ENCODE assay signal across 27 cellular contexts in genomic region chr1:196410768-196411167, GRCh38.
"Had no signal": no experiment of that assay in that cellular context is flagged by ENCODE, and none has a peak within 500 bp of the region (broad histone marks: within the 10 kb centered on the region; RNA-seq: fewer than 3 reads in every experiment).

No MANE protein-coding gene starts in this region.

- H3K36me3 ChIP-seq: stomach, suprapubic skin, thoracic aorta, thyroid gland, tibial artery, tibial nerve, transverse colon, upper lobe of left lung, upper lobe of right lung, uterus, vagina had no signal

- H3K4me1 ChIP-seq: suprapubic skin, upper lobe of right lung, uterus, vagina had no signal

- FAIRE-seq: urothelium cell line had no signal

- H3K4me3 ChIP-seq: stomach, suprapubic skin, testis, thoracic aorta, thyroid gland, tibial artery, tibial nerve, transverse colon, upper lobe of left lung, upper lobe of right lung, uterus, vagina had no signal

- ATAC-seq: stimulated activated effector memory CD8-positive, alpha-beta T cell treated with anti-CD3 and anti-CD28 coated beads, Interleukin-12 subunit alpha, Interleukin-12 subunit beta, amount 100 ng/mL, for 72 hours; stimulated activated memory B cell treated with anti-CD40 and anti-IgM and Interleukin-4, amounts not matched to agents 10 μg/mL and 1 μg/mL and 100 μg/mL, for 72 hours; stimulated activated naive B cell treated with anti-CD40 and anti-IgM and Interleukin-4, amounts not matched to agents 10 μg/mL and 1 μg/mL and 100 μg/mL, for 72 hours; stimulated activated naive CD8-positive, alpha-beta T cell treated with anti-CD3 and anti-CD28 coated beads, Interleukin-15, amount 100 ng/mL, for 72 hours; stimulated activated naive CD8-positive, alpha-beta T cell treated with anti-CD3 and anti-CD28 coated beads, Interleukin-15, Interleukin-2, amounts not matched to agents 100 U/mL and 50 U/mL, for 24 hours; upper lobe of right lung had no signal

- H3K9me3 ChIP-seq: stomach, suprapubic skin, testis, thoracic aorta, thyroid gland, tibial artery, transverse colon, upper lobe of left lung, upper lobe of right lung, uterus, vagina had no signal

- DNase-seq: stimulated activated CD4-positive, alpha-beta T cell treated with anti-CD3 and anti-CD28 coated beads, Interleukin-2, amount 100 ng/mL, for 48 hours; stimulated activated CD4-positive, alpha-beta T cell treated with anti-CD3 and anti-CD28 coated beads, Interleukin-4, amount 100 ng/mL, for 1 hour; stimulated activated CD4-positive, alpha-beta T cell treated with anti-CD3 and anti-CD28 coated beads, Interleukin-4, amount 100 ng/mL, for 24 hours; stimulated activated CD4-positive, alpha-beta T cell treated with anti-CD3 and anti-CD28 coated beads, Interleukin-4, amount 100 ng/mL, for 4 hours; stimulated activated CD8-positive, alpha-beta memory T cell treated with anti-CD3 and anti-CD28 coated beads, Interleukin-4, amount 100 ng/mL, for 48 hours; stimulated activated naive B cell treated with anti-CD40 and anti-IgM and Interleukin-4, amounts not matched to agents 10 μg/mL and 1 μg/mL and 100 μg/mL, for 72 hours; stimulated activated naive CD4-positive, alpha-beta T cell; stimulated activated naive CD4-positive, alpha-beta T cell treated with Interleukin-2 at 50 U/mL for 16 hours; stimulated activated naive CD8-positive, alpha-beta T cell treated with anti-CD3 and anti-CD28 coated beads, Interleukin-15, amount 100 ng/mL, for 72 hours; stimulated activated naive CD8-positive, alpha-beta T cell treated with anti-CD3 and anti-CD28 coated beads, Interleukin-15, Interleukin-2, amounts not matched to agents 100 U/mL and 50 U/mL, for 24 hours; stomach; substantia nigra; testis; thyroid gland; tibial artery; transverse colon; trophoblast cell; upper lobe of left lung; upper lobe of right lung; uterus had no signal

- H3K27me3 ChIP-seq: stomach, suprapubic skin, testis, thyroid gland, tibial artery, tibial nerve, transverse colon, upper lobe of left lung, upper lobe of right lung, uterus, vagina had no signal

- H3K27ac ChIP-seq: stomach, suprapubic skin, testis, thoracic aorta, thyroid gland, tibial artery, tibial nerve, transverse colon, upper lobe of left lung, upper lobe of right lung, uterus, vagina had no signal
